8 cellular contexts compared by ENCODE assay signal in genomic region chr11:62599069-62599696, GRCh38. TPM values are rescaled to one million over a fixed set of nuclear protein-coding genes. Genes with fewer than 3 reads are reported as not detected.
DNase-seq lines count a peak whose midpoint lies in the region; ATAC-seq, FAIRE-seq and TF ChIP-seq lines count a peak whose summit lies in the region.

No MANE protein-coding gene starts in this region.

- H3K4me3 ChIP-seq in KMS-11 (IDR thresholded peaks at IDR 0.05; ENCODE audit: insufficient read depth, low read depth, low read length): no peak overlapping the region

- no peak overlapping the region for H3K9ac ChIP-seq in KMS-11

- peak overlapping the region; percentile 86 for H3K27ac Mint-ChIP-seq in activated T-helper 17 cell treated with anti-CD3 and anti-CD28 coated beads, Interleukin-2, amount 50 U/mL, for 72 hours
- peak overlapping the region; percentile 90 for H3K27ac Mint-ChIP-seq in nephron progenitor cell

- H3K9me3 Mint-ChIP-seq in activated T-helper 17 cell treated with anti-CD3 and anti-CD28 coated beads, Interleukin-2, amount 50 U/mL, for 72 hours: no peaks in the 10 kb centered on the region
- H3K9me3 Mint-ChIP-seq in nephron progenitor cell: no peaks in the 10 kb centered on the region

- peaks cover 91% of the 10 kb centered on the region for H3K36me3 Mint-ChIP-seq in activated T-helper 17 cell treated with anti-CD3 and anti-CD28 coated beads, Interleukin-2, amount 50 U/mL, for 72 hours (ENCODE audit: low read depth)
- H3K36me3 Mint-ChIP-seq in nephron progenitor cell (ENCODE audit: low read depth): peaks cover 67% of the 10 kb centered on the region

- H3K27ac ChIP-seq in KMS-11: no peak overlapping the region

- peak overlapping the region; percentile 90 for H3K4me3 Mint-ChIP-seq in activated T-helper 17 cell treated with anti-CD3 and anti-CD28 coated beads, Interleukin-2, amount 50 U/mL, for 72 hours
- peak overlapping the region; percentile 96 for H3K4me3 Mint-ChIP-seq in nephron progenitor cell

- no peaks in the 10 kb centered on the region for H3K27me3 Mint-ChIP-seq in activated T-helper 17 cell treated with anti-CD3 and anti-CD28 coated beads, Interleukin-2, amount 50 U/mL, for 72 hours
- peaks cover 19% of the 10 kb centered on the region for H3K27me3 Mint-ChIP-seq in nephron progenitor cell (ENCODE audit: low read depth, poor library complexity)

- H3K27me3 ChIP-seq in KMS-11 (ENCODE audit: insufficient read depth, low read depth): no peaks in the 10 kb centered on the region

- TF ChIP-seq CTCF in D721Med (IDR thresholded peaks at IDR 0.05; ENCODE audit: insufficient read depth, missing control alignments) (no peak), KMS-11 (conservative IDR thresholded peaks at IDR 0.05; ENCODE audit: low read depth, low read length) (no peak), nephron progenitor cell (IDR thresholded peaks at IDR 0.05) (no peak)

- H3K4me1 ChIP-seq in KMS-11 (ENCODE audit: low read depth, poor library complexity, severe bottlenecking): peaks cover 25% of the 10 kb centered on the region

- H3K4me1 Mint-ChIP-seq in activated T-helper 17 cell treated with anti-CD3 and anti-CD28 coated beads, Interleukin-2, amount 50 U/mL, for 72 hours: peaks cover 37% of the 10 kb centered on the region
- peaks cover 58% of the 10 kb centered on the region for H3K4me1 Mint-ChIP-seq in nephron progenitor cell

- no peak overlapping the region for H2AFZ ChIP-seq in KMS-11 (ENCODE audit: low read depth)

- peak overlapping the region; percentile 92 for H3K4me2 ChIP-seq in KMS-11

- peaks cover 44% of the 10 kb centered on the region for H3K79me2 ChIP-seq in KMS-11 (ENCODE audit: insufficient read depth, low read depth)

- H3K36me3 ChIP-seq in KMS-11 (ENCODE audit: insufficient read depth): peaks cover 14% of the 10 kb centered on the region; the same call in 1 of the 2 replicates

- DNase-seq in D721Med (ENCODE audit: insufficient read length, low spot score): peak; percentile 86
- DNase-seq in RPMI8226: peak; percentile 99
- DNase-seq in fibroblast of peridontal ligament (ENCODE audit: extremely low read depth): peak; percentile 98
- DNase-seq in nephron progenitor cell: peak; percentile 90
- peak; percentile 95 for DNase-seq in stimulated activated naive CD4-positive, alpha-beta T cell treated with Interleukin-2 at 50 U/mL for 16 hours (lab: John Stamatoyannopoulos, UW)

- FAIRE-seq in D721Med (lab: Jason Lieb, UNC): no peak

- H4K20me1 ChIP-seq in KMS-11 (ENCODE audit: insufficient read depth): no peaks in the 10 kb centered on the region

- peak; percentile 61 for ATAC-seq in GM21723 (IDR thresholded peaks at IDR 0.05; ENCODE audit: unreplicated experiment)
- ATAC-seq in activated T-helper 17 cell treated with anti-CD3 and anti-CD28 coated beads, Interleukin-2, amount 50 U/mL, for 72 hours (replicated peaks): peak; percentile 80

RNA-seq across cellular contexts. Expression of gene MTA2, which starts 2.5 kb away (rescaled TPM):
- 100 to 1,000 TPM; 142 to 198 TPM for total RNA-seq in activated T-helper 17 cell treated with anti-CD3 and anti-CD28 coated beads, Interleukin-2, amount 50 U/mL, for 72 hours

RNA-seq across cellular contexts. Expression of gene TUT1, which starts 7.9 kb away (rescaled TPM):
- 10 to 100 TPM; 23.8 to 25.7 TPM for total RNA-seq in activated T-helper 17 cell treated with anti-CD3 and anti-CD28 coated beads, Interleukin-2, amount 50 U/mL, for 72 hours

RNA-seq across cellular contexts. Expression of gene EML3, which starts 13.4 kb away (rescaled TPM):
- total RNA-seq in activated T-helper 17 cell treated with anti-CD3 and anti-CD28 coated beads, Interleukin-2, amount 50 U/mL, for 72 hours: 100 to 1,000 TPM; 122 to 130 TPM

RNA-seq across cellular contexts. Expression of gene ROM1, which starts 13.9 kb away (rescaled TPM):
- 1 to 10 TPM; 2.0 to 3.0 TPM for total RNA-seq in activated T-helper 17 cell treated with anti-CD3 and anti-CD28 coated beads, Interleukin-2, amount 50 U/mL, for 72 hours

RNA-seq across cellular contexts. Expression of gene B3GAT3, which starts 22.6 kb away (rescaled TPM):
- 10 to 100 TPM; 60.5 to 71.9 TPM for total RNA-seq in activated T-helper 17 cell treated with anti-CD3 and anti-CD28 coated beads, Interleukin-2, amount 50 U/mL, for 72 hours
